26 cellular contexts compared by ENCODE assay signal in the genomic region with DNA sequence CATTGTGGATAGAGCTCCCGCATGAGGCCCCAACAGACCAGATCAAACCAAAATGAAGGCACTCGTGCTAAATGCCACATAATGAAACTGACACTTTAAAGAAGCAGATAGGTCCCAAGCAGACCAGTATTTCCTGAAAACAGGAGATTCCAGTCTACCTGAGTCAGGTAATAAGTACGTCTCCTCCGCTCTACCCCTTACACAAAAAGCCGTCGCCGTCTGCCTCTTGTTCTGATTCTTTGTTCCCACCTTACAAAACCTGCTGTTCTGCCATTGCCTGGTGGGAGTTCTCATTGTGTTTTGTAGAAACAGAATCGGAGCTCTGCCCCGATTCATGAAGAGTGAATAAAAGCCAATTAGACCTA. TPM values are rescaled to one million over a fixed set of nuclear protein-coding genes. Genes with fewer than 3 reads are reported as not detected.
DNase-seq lines count a peak whose midpoint lies in the region; ATAC-seq and TF ChIP-seq lines count a peak whose summit lies in the region.
"Had no signal": no experiment of that assay in that cellular context is flagged by ENCODE, and none has a peak within 500 bp of the region (broad histone marks: within the 10 kb centered on the region; RNA-seq: fewer than 3 reads in every experiment).

No MANE protein-coding gene starts in this region.

- H2AFZ ChIP-seq in GM23338 (0 out of 2 replicates have a peak overlapping the region, but pooled peaks have one; percentile 47), neural progenitor cell (replicated peaks) (no peak overlapping the region), smooth muscle cell (ENCODE audit: low read depth) (no peak overlapping the region)
- H2AFZ ChIP-seq: GM23248 had no signal

- ATAC-seq in GM23338 (no peak), RWPE2 (ENCODE audit: low read depth) (no peak)

- H3K9ac ChIP-seq in neural progenitor cell (no peak overlapping the region), smooth muscle cell (ENCODE audit: low read depth) (no peak overlapping the region)
- H3K9ac ChIP-seq: GM23248 had no signal

- H3K4me1 Mint-ChIP-seq in GM23338 (peaks cover 9% of the 10 kb centered on the region; the same call in 2 of the 3 replicates), neural progenitor cell (peaks cover 23% of the 10 kb centered on the region)
- H3K4me1 Mint-ChIP-seq: CD4-positive, alpha-beta memory T cell had no signal

- DNase-seq in GM23338 (ENCODE audit: low spot score) (no peak), RWPE2 (ENCODE audit: low spot score) (peak; percentile 11), neural progenitor cell (ENCODE audit: low spot score) (peak; percentile 22), smooth muscle cell (lab: John Stamatoyannopoulos, UW; ENCODE audit: unreplicated experiment) (no peak), tibial nerve (ENCODE audit: low spot score in 2 of 2) (no peak), MG63 (no peak)
- no peak for DNase-seq in stimulated activated CD4-positive, alpha-beta T cell treated with anti-CD3 and anti-CD28 coated beads, Interleukin-15, amount 100 ng/mL, for 24 hours
- DNase-seq: CD4-positive, alpha-beta memory T cell; COR-L47; DMS53; GM23248; H9; HFFc6; KBM-7; MM.1S; NCI-H1694; NCI-H2029 treated with DMSO at 0.1 percent for 48 hours; NCI-H2171; NCI-H226; NCI-H510A; SIG-M5 had no signal

- TF ChIP-seq CTCF in GM23338 (conservative IDR thresholded peaks at IDR 0.05; ENCODE audit: low read depth in 2 of 2) (no peak), RWPE2 (IDR thresholded peaks at IDR 0.05; ENCODE audit: poor library complexity, severe bottlenecking) (no peak), neural progenitor cell (IDR thresholded peaks at IDR 0.05) (no peak), smooth muscle cell (IDR thresholded peaks at IDR 0.05; ENCODE audit: borderline replicate concordance, insufficient read depth, poor library complexity, severe bottlenecking) (no peak), tibial nerve (IDR thresholded peaks at IDR 0.05) (no peak)

- H3K4me2 ChIP-seq in GM23338 = no peak overlapping the region
- peak overlapping the region; percentile 0 for H3K4me2 ChIP-seq in neural progenitor cell
- H3K4me2 ChIP-seq in smooth muscle cell = no peak overlapping the region
- H3K4me2 ChIP-seq: A549 had no signal

- H3K36me3 ChIP-seq in GM23338 (ENCODE audit: insufficient read depth) = no peaks in the 10 kb centered on the region
- no peaks in the 10 kb centered on the region for H3K36me3 ChIP-seq in RWPE2 (ENCODE audit: low read depth)
- no peaks in the 10 kb centered on the region for H3K36me3 ChIP-seq in neural progenitor cell
- H3K36me3 ChIP-seq in smooth muscle cell (ENCODE audit: low read depth) = no peaks in the 10 kb centered on the region
- H3K36me3 ChIP-seq in tibial nerve = no peaks in the 10 kb centered on the region
- no peaks in the 10 kb centered on the region for H3K36me3 ChIP-seq in MG63
- H3K36me3 ChIP-seq: Peyer's patch had no signal

- no peaks in the 10 kb centered on the region for H3K9me2 ChIP-seq in GM23338 (ENCODE audit: insufficient read depth)

- H3K27ac ChIP-seq in GM23338 (ENCODE audit: low read depth) = no peak overlapping the region
- no peak overlapping the region for H3K27ac ChIP-seq in RWPE2 (ENCODE audit: poor library complexity, severe bottlenecking)
- H3K27ac ChIP-seq in neural progenitor cell = no peak overlapping the region
- peak overlapping the region; percentile 64 for H3K27ac ChIP-seq in smooth muscle cell (ENCODE audit: low read depth)
- no peak overlapping the region for H3K27ac ChIP-seq in tibial nerve
- H3K27ac ChIP-seq: A549, GM23248, Peyer's patch, SK-N-MC had no signal

- H3K9me3 Mint-ChIP-seq in GM23338 = no peaks in the 10 kb centered on the region
- H3K9me3 Mint-ChIP-seq in neural progenitor cell = no peaks in the 10 kb centered on the region

- H3K27me3 ChIP-seq in GM23338 (ENCODE audit: insufficient read depth) (no peaks in the 10 kb centered on the region), RWPE2 (ENCODE audit: insufficient read depth, poor library complexity, severe bottlenecking) (peaks cover 4% of the 10 kb centered on the region), neural progenitor cell (peaks cover 21% of the 10 kb centered on the region), smooth muscle cell (ENCODE audit: low read depth) (peaks cover 11% of the 10 kb centered on the region), tibial nerve (peaks cover 0 to 6% of the 10 kb centered on the region in 2 donors), MG63 (no peaks in the 10 kb centered on the region)
- H3K27me3 ChIP-seq: Peyer's patch had no signal

- H3K4me3 Mint-ChIP-seq in GM23338 (no peak overlapping the region), neural progenitor cell (peak overlapping the region; percentile 16)
- H3K4me3 Mint-ChIP-seq: CD4-positive, alpha-beta memory T cell; H9; HFFc6 had no signal

- 72% methylated on average over 9 of the region's 9 CpGs for WGBS in smooth muscle cell (ENCODE audit: low lambda C conversion rate)
- WGBS in tibial nerve, 2 donors = 90% methylated on average over 9 of the region's 9 CpGs

- H3K27me3 Mint-ChIP-seq in GM23338 (ENCODE audit: insufficient read depth, low read depth, poor library complexity) (peaks cover 9% of the 10 kb centered on the region), neural progenitor cell (ENCODE audit: insufficient read depth, low read depth) (peaks cover 7% of the 10 kb centered on the region)

- H3K27ac Mint-ChIP-seq in GM23338 = no peak overlapping the region
- peak overlapping the region; percentile 62 for H3K27ac Mint-ChIP-seq in neural progenitor cell
- H3K27ac Mint-ChIP-seq: CD4-positive, alpha-beta memory T cell; HFFc6 had no signal

- H4K20me1 ChIP-seq in GM23338 (replicated peaks; ENCODE audit: insufficient read depth) (no peaks in the 10 kb centered on the region), neural progenitor cell (ENCODE audit: low read depth) (no peaks in the 10 kb centered on the region), smooth muscle cell (ENCODE audit: low read depth) (no peaks in the 10 kb centered on the region)

- TF ChIP-seq POLR2A in tibial nerve (IDR thresholded peaks at IDR 0.05) = no peak

- H3F3A ChIP-seq in GM23338 (replicated peaks; ENCODE audit: low read depth) = no peaks in the 10 kb centered on the region
- H3F3A ChIP-seq in neural progenitor cell (ENCODE audit: low read depth) = peaks cover 9% of the 10 kb centered on the region
- no peaks in the 10 kb centered on the region for H3F3A ChIP-seq in smooth muscle cell (ENCODE audit: low read depth)

- no peaks in the 10 kb centered on the region for H3K79me2 ChIP-seq in GM23338 (replicated peaks; ENCODE audit: insufficient read depth)
- no peaks in the 10 kb centered on the region for H3K79me2 ChIP-seq in neural progenitor cell (ENCODE audit: low read depth)
- H3K79me2 ChIP-seq in smooth muscle cell (ENCODE audit: low read depth) = no peaks in the 10 kb centered on the region

- no peak for TF ChIP-seq EP300 in tibial nerve (IDR thresholded peaks at IDR 0.05)

- H3K9me3 ChIP-seq in RWPE2 (ENCODE audit: severe bottlenecking) (no peaks in the 10 kb centered on the region), neural progenitor cell (ENCODE audit: low read depth) (no peaks in the 10 kb centered on the region), smooth muscle cell (replicated peaks; ENCODE audit: low read depth) (no peaks in the 10 kb centered on the region), tibial nerve (peaks cover 0 to 10% (median 0%) of the 10 kb centered on the region in 4 donors), MG63 (no peaks in the 10 kb centered on the region)
- H3K9me3 ChIP-seq: Peyer's patch had no signal

- H3K4me3 ChIP-seq in GM23338 (no peak overlapping the region), RWPE2 (ENCODE audit: severe bottlenecking) (no peak overlapping the region), neural progenitor cell (no peak overlapping the region), smooth muscle cell (no peak overlapping the region), tibial nerve (no peak overlapping the region), MG63 (no peak overlapping the region)
- H3K4me3 ChIP-seq: A549, GM23248, Peyer's patch, SK-N-MC had no signal

- no peaks in the 10 kb centered on the region for H3K4me1 ChIP-seq in GM23338 (ENCODE audit: insufficient read depth)
- H3K4me1 ChIP-seq in RWPE2 (ENCODE audit: insufficient read depth, poor library complexity, severe bottlenecking) = no peaks in the 10 kb centered on the region
- peaks cover 24% of the 10 kb centered on the region for H3K4me1 ChIP-seq in neural progenitor cell
- peaks cover 13% of the 10 kb centered on the region for H3K4me1 ChIP-seq in smooth muscle cell (ENCODE audit: low read depth)
- H3K4me1 ChIP-seq in tibial nerve = no peaks in the 10 kb centered on the region
- H3K4me1 ChIP-seq: A549, Peyer's patch had no signal

- H3K36me3 Mint-ChIP-seq in GM23338 (ENCODE audit: low read depth) (no peaks in the 10 kb centered on the region), neural progenitor cell (no peaks in the 10 kb centered on the region)
- H3K36me3 Mint-ChIP-seq: CD4-positive, alpha-beta memory T cell had no signal

RNA-seq across cellular contexts. Expression of a gene that starts 15.6 kb away (rescaled TPM):
- total RNA-seq in GM23338 (2014; rRNA removed; shearing (Covaris generic)) = not detected in 2 replicates
- 0.40 TPM in 1 of 2 replicates, not detected in the other for polyA plus RNA-seq in GM23338 (2016; fragmentation: Nextera tagmentation; extraction: Ambion mirVana)
- total RNA-seq in neural progenitor cell (ENCODE audit: low replicate concordance) = not detected in 2 replicates
- not detected in 2 replicates for total RNA-seq in smooth muscle cell
- polyA plus RNA-seq in smooth muscle cell = not detected in 2 replicates
- not detected for total RNA-seq in tibial nerve
- total RNA-seq in MG63 (2014; rRNA removed; shearing (Covaris generic); ENCODE audit: low replicate concordance) = not detected in 2 replicates
- total RNA-seq: CD4-positive, alpha-beta memory T cell; G401; GM23248; H9; LHCN-M2; Peyer's patch had no signal
- polyA plus RNA-seq: A549; CD4-positive, alpha-beta memory T cell; GM23248 had no signal

RNA-seq across cellular contexts. Expression of a gene that starts 19.9 kb away (rescaled TPM):
- total RNA-seq in GM23338 (2014; rRNA removed; shearing (Covaris generic)) = 91.7 and 160 TPM in 2 replicates
- 629 and 651 TPM in 2 replicates for polyA plus RNA-seq in GM23338 (2016; fragmentation: Nextera tagmentation; extraction: Ambion mirVana)
- total RNA-seq in neural progenitor cell (ENCODE audit: low replicate concordance) = 70.5 and 83.9 TPM in 2 replicates
- total RNA-seq in smooth muscle cell = 157 and 173 TPM in 2 replicates
- polyA plus RNA-seq in smooth muscle cell = 296 and 310 TPM in 2 replicates
- total RNA-seq in tibial nerve = 100 to 1,000 TPM in 3 of 4 donors, 10 to 100 TPM in 1; 94.8 to 224 (median 141) TPM
- 141 and 491 TPM in 2 replicates for total RNA-seq in MG63 (2014; rRNA removed; shearing (Covaris generic); ENCODE audit: low replicate concordance)

Comparison
In these comparisons a context has a peak if more than half of its experiments do, and no peak if none do; other contexts are left out.
1. DNase-seq: peak in RWPE2 (single experiment) and neural progenitor cell (single experiment); none in GM23338 (single experiment), smooth muscle cell (single experiment), tibial nerve (0 of 2), MG63 (single experiment) and stimulated activated CD4-positive, alpha-beta T cell treated with anti-CD3 and anti-CD28 coated beads, Interleukin-15, amount 100 ng/mL, for 24 hours (single experiment).